17 cellular contexts compared by ENCODE assay signal in the genomic region with DNA sequence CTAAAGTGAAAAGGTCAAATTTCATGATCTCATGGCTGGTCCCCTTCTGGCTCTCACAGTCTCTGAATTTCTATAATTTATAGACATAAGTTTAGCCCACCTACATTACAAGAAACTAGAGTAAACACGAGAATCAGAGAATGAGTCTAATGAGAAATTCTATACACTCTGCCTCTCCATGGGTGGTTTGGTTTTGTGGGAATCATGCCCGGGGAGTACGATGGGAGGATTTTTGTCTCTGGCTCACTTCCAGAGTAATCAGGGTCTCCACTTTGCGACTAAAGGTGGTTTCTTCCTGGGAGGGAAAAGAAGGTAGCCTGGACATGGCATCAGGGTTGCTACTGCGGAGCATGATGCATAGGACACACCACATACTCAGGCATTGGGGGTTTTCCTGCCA.
DNase-seq lines count a peak whose midpoint lies in the region; ATAC-seq, FAIRE-seq and TF ChIP-seq lines count a peak whose summit lies in the region.
"Had no signal": no experiment of that assay in that cellular context is flagged by ENCODE, and none has a peak within 500 bp of the region (broad histone marks: within the 10 kb centered on the region; RNA-seq: fewer than 3 reads in every experiment).

No MANE protein-coding gene starts in this region.

- H3K4me3 ChIP-seq in HEK293 (ENCODE audit: low read depth, low read length) = no peak overlapping the region
- no peak overlapping the region for H3K4me3 ChIP-seq in HepG2 (replicated peaks in 1 of 3; ENCODE audit: insufficient read depth in 1 of 3, low read depth in 2 of 3, low read length in 3 of 3)
- H3K4me3 ChIP-seq: HAP-1 had no signal

- no peak for TF ChIP-seq CTCF in HEK293 (tag by site-specific recombination; IDR thresholded peaks at IDR 0.05)
- TF ChIP-seq CTCF in HepG2 (CRISPR knock-in tag; IDR thresholded peaks at IDR 0.05) = no peak

- H3K9me3 Mint-ChIP-seq in activated naive CD8-positive, alpha-beta T cell treated with anti-CD3 and anti-CD28 coated beads for 36 hours = peaks cover 1% of the 10 kb centered on the region

- FAIRE-seq in HepG2 (lab: Jason Lieb, UNC) = no peak
- FAIRE-seq: GM12892, H54 had no signal

- no peak for TF ChIP-seq EP300 in HepG2 (IDR thresholded peaks at IDR 0.05; ENCODE audit: low read depth in 2 of 2, low read length in 2 of 2)
- no peak for TF ChIP-seq EP300 in HepG2 (CRISPR knock-in tag; IDR thresholded peaks at IDR 0.05; ENCODE audit: borderline replicate concordance)

- DNase-seq in HEK293T (ENCODE audit: extremely low spot score) (peak; percentile 5), left kidney (ENCODE audit: low read depth, low spot score) (peak; percentile 56), globus pallidus (ENCODE audit: low spot score) (no peak), HepG2 (ENCODE audit: low spot score) (no peak)
- DNase-seq in activated naive CD8-positive, alpha-beta T cell treated with anti-CD3 and anti-CD28 coated beads for 36 hours = no peak
- DNase-seq: C1 segment of cervical spinal cord; Calu3; CD4-positive, alpha-beta memory T cell; COR-L47; DMS53; DMS79 treated with DMSO at 0.1 percent for 48 hours; GF-D8; GOT3 had no signal

- no peaks in the 10 kb centered on the region for H3K36me3 ChIP-seq in HEK293 (ENCODE audit: control insufficient read depth in 2 of 2, insufficient read depth in 1 of 2, low read length in 2 of 2)
- H3K36me3 ChIP-seq in HepG2 (replicated peaks in 1 of 2; ENCODE audit: control insufficient read depth in 1 of 2, insufficient read depth in 2 of 2, low read length in 2 of 2) = no peaks in the 10 kb centered on the region
- H3K36me3 ChIP-seq: HAP-1 had no signal

- H3K36me3 Mint-ChIP-seq in activated naive CD8-positive, alpha-beta T cell treated with anti-CD3 and anti-CD28 coated beads for 36 hours = no peaks in the 10 kb centered on the region
- H3K36me3 Mint-ChIP-seq: CD4-positive, alpha-beta memory T cell had no signal

- WGBS in HepG2 (ENCODE audit: low lambda C conversion rate) = 3% methylated on average over 4 of the region's 5 CpGs

- no TSS peak for BruUV-seq in HepG2 (replicated peaks; lab: Mats Ljungman, UMichigan)

- H3K27ac ChIP-seq in HEK293 (ENCODE audit: extremely low read depth, low read depth, low read length) = no peak overlapping the region
- no peak overlapping the region for H3K27ac ChIP-seq in HepG2 (ENCODE audit: extremely low read length, insufficient read depth, low read length)

- H2AFZ ChIP-seq in HepG2 (ENCODE audit: low read length) = no peak overlapping the region

- no peaks in the 10 kb centered on the region for H3K79me2 ChIP-seq in HepG2 (ENCODE audit: insufficient read depth, low read length)

- no peaks in the 10 kb centered on the region for H3K4me1 Mint-ChIP-seq in activated naive CD8-positive, alpha-beta T cell treated with anti-CD3 and anti-CD28 coated beads for 36 hours
- H3K4me1 Mint-ChIP-seq: CD4-positive, alpha-beta memory T cell had no signal

- no peak for TF ChIP-seq RAD21 in HepG2 (CRISPR knock-in tag; IDR thresholded peaks at IDR 0.05)

- no peak for TF ChIP-seq POLR2A in HepG2 (IDR thresholded peaks at IDR 0.05; ENCODE audit: insufficient read depth in 1 of 2, low read depth in 2 of 2, low read length in 2 of 2)

- peaks cover 8% of the 10 kb centered on the region for H3K27me3 Mint-ChIP-seq in activated naive CD8-positive, alpha-beta T cell treated with anti-CD3 and anti-CD28 coated beads for 36 hours
- H3K27me3 Mint-ChIP-seq: CD4-positive, alpha-beta memory T cell had no signal

- ATAC-seq in HepG2 = no peak

- no peak overlapping the region for H3K4me2 ChIP-seq in HepG2 (ENCODE audit: low read depth, low read length)

- CTCF ChIA-PET in HEK293 (lab: Yijun Ruan, JAX) = no interaction called here
- CTCF ChIA-PET in HEK293T (lab: Yijun Ruan, JAX) = no interaction called here
- CTCF ChIA-PET in HepG2 (lab: Yijun Ruan, JAX; ENCODE audit: low intra/inter-chr PET ratio, low total read pairs) = no interaction called here

- no peaks in the 10 kb centered on the region for H4K20me1 ChIP-seq in HepG2 (ENCODE audit: insufficient read depth, low read length)

- H3K4me1 ChIP-seq in HEK293 (ENCODE audit: control insufficient read depth, insufficient read depth, low read length) (no peaks in the 10 kb centered on the region), HepG2 (ENCODE audit: insufficient read depth, low read length) (no peaks in the 10 kb centered on the region)
- H3K4me1 ChIP-seq: HAP-1 had no signal

- intact Hi-C loops in HepG2 (cut with micrococcal nuclease; ENCODE audit: unreplicated experiment) = no loop called here

- no peak overlapping the region for H3K4me3 Mint-ChIP-seq in activated naive CD8-positive, alpha-beta T cell treated with anti-CD3 and anti-CD28 coated beads for 36 hours
- H3K4me3 Mint-ChIP-seq: CD4-positive, alpha-beta memory T cell had no signal

- in situ Hi-C loops in HepG2 (cut with HindIII; ENCODE audit: extremely low pct_ligation_motif_present, low pct_unique_long_range_greater_than_20kb) = no loop called here

- H3K27ac Mint-ChIP-seq in activated naive CD8-positive, alpha-beta T cell treated with anti-CD3 and anti-CD28 coated beads for 36 hours = no peak overlapping the region
- H3K27ac Mint-ChIP-seq: CD4-positive, alpha-beta memory T cell had no signal

- H3K9ac ChIP-seq in HepG2 (ENCODE audit: insufficient read depth, low read depth, low read length) = no peak overlapping the region

- H3K27me3 ChIP-seq in HepG2 (ENCODE audit: control insufficient read depth in 1 of 2, insufficient read depth in 2 of 2, low read length in 2 of 2) = no peaks in the 10 kb centered on the region

- POLR2A ChIA-PET in HEK293 (lab: Yijun Ruan, JAX) (no interaction called here), HEK293T (lab: Yijun Ruan, JAX) (no interaction called here), HepG2 (lab: Yijun Ruan, JAX) (no interaction called here)

- H3K9me3 ChIP-seq in HEK293 (ENCODE audit: control insufficient read depth, insufficient read depth, low read depth, low read length) = no peaks in the 10 kb centered on the region
- no peaks in the 10 kb centered on the region for H3K9me3 ChIP-seq in HepG2 (ENCODE audit: low read length)
- H3K9me3 ChIP-seq: HAP-1 had no signal

TF ChIP-seq in HEK293, 187 proteins besides CTCF, POLR2A, EP300 and RAD21 (continues in another document):
- TF ChIP-seq ZBTB7A (tag by site-specific recombination; IDR thresholded peaks at IDR 0.05; ENCODE audit: low read depth) = no peak
- peak; percentile 71 for TF ChIP-seq WT1 (tag by site-specific recombination; IDR thresholded peaks at IDR 0.05)
- peak; percentile 53 for TF ChIP-seq GLIS1 (tag by site-specific recombination; IDR thresholded peaks at IDR 0.05)

TF ChIP-seq in HEK293T, 16 proteins besides CTCF, POLR2A, EP300 and RAD21:
- TF ChIP-seq, protein P1, sequence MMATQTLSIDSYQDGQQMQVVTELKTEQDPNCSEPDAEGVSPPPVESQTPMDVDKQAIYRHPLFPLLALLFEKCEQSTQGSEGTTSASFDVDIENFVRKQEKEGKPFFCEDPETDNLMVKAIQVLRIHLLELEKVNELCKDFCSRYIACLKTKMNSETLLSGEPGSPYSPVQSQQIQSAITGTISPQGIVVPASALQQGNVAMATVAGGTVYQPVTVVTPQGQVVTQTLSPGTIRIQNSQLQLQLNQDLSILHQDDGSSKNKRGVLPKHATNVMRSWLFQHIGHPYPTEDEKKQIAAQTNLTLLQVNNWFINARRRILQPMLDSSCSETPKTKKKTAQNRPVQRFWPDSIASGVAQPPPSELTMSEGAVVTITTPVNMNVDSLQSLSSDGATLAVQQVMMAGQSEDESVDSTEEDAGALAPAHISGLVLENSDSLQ (IDR thresholded peaks at IDR 0.05) = no peak
- TF ChIP-seq NFRKB (IDR thresholded peaks at IDR 0.05) (no peak), SP1 (IDR thresholded peaks at IDR 0.05) (no peak), TARDBP (IDR thresholded peaks at IDR 0.05) (no peak), ZNF384 (IDR thresholded peaks at IDR 0.05) (no peak), BHLHE40 (IDR thresholded peaks at IDR 0.05; ENCODE audit: borderline replicate concordance) (no peak), SUZ12 (IDR thresholded peaks at IDR 0.05) (no peak), LEF1 (IDR thresholded peaks at IDR 0.05; ENCODE audit: borderline replicate concordance) (no peak), FOXK2 (IDR thresholded peaks at IDR 0.05) (no peak), FOXM1 (IDR thresholded peaks at IDR 0.05; ENCODE audit: borderline replicate concordance) (no peak), HDGF (IDR thresholded peaks at IDR 0.05; ENCODE audit: borderline replicate concordance) (no peak), CTBP1 (IDR thresholded peaks at IDR 0.05; ENCODE audit: borderline replicate concordance) (no peak), ARNT (IDR thresholded peaks at IDR 0.05) (no peak)
TF ChIP-seq in HEK293T: peak in this region for 0.

TF ChIP-seq in HepG2, 621 proteins besides CTCF, POLR2A, EP300 and RAD21 (continues in another document):
- TF ChIP-seq ZNF850 (CRISPR knock-in tag; conservative IDR thresholded peaks at IDR 0.05) (no peak), ZSCAN22 (CRISPR knock-in tag; IDR thresholded peaks at IDR 0.05) (no peak), RCOR2 (CRISPR knock-in tag; IDR thresholded peaks at IDR 0.05) (no peak), RORA (CRISPR knock-in tag; IDR thresholded peaks at IDR 0.05) (no peak)
- TF ChIP-seq, protein P2, sequence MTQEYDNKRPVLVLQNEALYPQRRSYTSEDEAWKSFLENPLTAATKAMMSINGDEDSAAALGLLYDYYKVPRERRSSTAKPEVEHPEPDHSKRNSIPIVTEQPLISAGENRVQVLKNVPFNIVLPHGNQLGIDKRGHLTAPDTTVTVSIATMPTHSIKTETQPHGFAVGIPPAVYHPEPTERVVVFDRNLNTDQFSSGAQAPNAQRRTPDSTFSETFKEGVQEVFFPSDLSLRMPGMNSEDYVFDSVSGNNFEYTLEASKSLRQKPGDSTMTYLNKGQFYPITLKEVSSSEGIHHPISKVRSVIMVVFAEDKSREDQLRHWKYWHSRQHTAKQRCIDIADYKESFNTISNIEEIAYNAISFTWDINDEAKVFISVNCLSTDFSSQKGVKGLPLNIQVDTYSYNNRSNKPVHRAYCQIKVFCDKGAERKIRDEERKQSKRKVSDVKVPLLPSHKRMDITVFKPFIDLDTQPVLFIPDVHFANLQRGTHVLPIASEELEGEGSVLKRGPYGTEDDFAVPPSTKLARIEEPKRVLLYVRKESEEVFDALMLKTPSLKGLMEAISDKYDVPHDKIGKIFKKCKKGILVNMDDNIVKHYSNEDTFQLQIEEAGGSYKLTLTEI (CRISPR knock-in tag; conservative IDR thresholded peaks at IDR 0.05) = no peak
- TF ChIP-seq, protein P3, sequence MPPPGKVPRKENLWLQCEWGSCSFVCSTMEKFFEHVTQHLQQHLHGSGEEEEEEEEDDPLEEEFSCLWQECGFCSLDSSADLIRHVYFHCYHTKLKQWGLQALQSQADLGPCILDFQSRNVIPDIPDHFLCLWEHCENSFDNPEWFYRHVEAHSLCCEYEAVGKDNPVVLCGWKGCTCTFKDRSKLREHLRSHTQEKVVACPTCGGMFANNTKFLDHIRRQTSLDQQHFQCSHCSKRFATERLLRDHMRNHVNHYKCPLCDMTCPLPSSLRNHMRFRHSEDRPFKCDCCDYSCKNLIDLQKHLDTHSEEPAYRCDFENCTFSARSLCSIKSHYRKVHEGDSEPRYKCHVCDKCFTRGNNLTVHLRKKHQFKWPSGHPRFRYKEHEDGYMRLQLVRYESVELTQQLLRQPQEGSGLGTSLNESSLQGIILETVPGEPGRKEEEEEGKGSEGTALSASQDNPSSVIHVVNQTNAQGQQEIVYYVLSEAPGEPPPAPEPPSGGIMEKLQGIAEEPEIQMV (CRISPR knock-in tag; IDR thresholded peaks at IDR 0.05; ENCODE audit: low read depth) = no peak

Comparison
In these comparisons a context has a peak if more than half of its experiments do, and no peak if none do; other contexts are left out.
1. DNase-seq: peak in HEK293T (single experiment) and left kidney (single experiment); none in globus pallidus (single experiment), activated naive CD8-positive, alpha-beta T cell treated with anti-CD3 and anti-CD28 coated beads for 36 hours (single experiment) and HepG2 (single experiment).